ENCODE assay signal across 1 cellular context in genomic region chr5:15933481-15934207, GRCh38.
TF ChIP-seq lines count a peak whose summit lies in the region.

No MANE protein-coding gene starts in this region.

TF ChIP-seq in HepG2, 621 proteins besides CTCF, POLR2A, EP300 and RAD21:
- TF ChIP-seq ZBTB40 (IDR thresholded peaks at IDR 0.05), result peak; percentile 61
- TF ChIP-seq ZBTB40 (CRISPR knock-in tag; IDR thresholded peaks at IDR 0.05), result no peak
- TF ChIP-seq HMGXB3 (CRISPR knock-in tag; IDR thresholded peaks at IDR 0.05; ENCODE audit: borderline replicate concordance), result no peak
TF ChIP-seq in HepG2: peak in this region for 1.
